Comparison of ENCODE assay signal across 12 cellular contexts in the genomic region with DNA sequence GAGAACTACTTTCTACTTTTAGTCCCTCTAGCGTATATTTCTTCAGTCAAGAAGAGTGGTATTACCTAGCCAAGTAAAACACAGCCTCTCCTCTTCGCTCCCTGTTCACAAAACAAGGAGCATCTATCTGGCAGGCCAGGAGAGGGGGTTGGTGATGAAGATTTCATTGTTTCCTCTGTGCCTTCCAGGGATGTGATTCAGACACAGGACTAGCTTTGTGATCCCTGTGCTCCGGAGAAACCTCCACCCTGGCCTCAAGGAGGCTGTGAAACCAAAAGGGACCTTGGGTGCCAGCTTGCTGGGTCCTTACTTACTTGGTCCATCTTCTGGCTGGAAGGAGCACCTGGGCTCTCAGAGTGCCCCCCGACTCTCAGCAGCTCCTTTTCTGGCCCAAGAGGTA. TPM values are rescaled to one million over a fixed set of nuclear protein-coding genes. Genes with fewer than 3 reads are reported as not detected.
A peak's percentile ranks its signal among the peaks of the same experiment; 100 is the strongest.
DNase-seq lines count a peak whose midpoint lies in the region; ATAC-seq and TF ChIP-seq lines count a peak whose summit lies in the region.
"Had no signal": no experiment of that assay in that cellular context is flagged by ENCODE, and none has a peak within 500 bp of the region (broad histone marks: within the 10 kb centered on the region; RNA-seq: fewer than 3 reads in every experiment).

No MANE protein-coding gene starts in this region.

- H3K36me3 ChIP-seq in endodermal cell (ENCODE audit: control insufficient read depth, insufficient read depth, low read length) (no peaks in the 10 kb centered on the region), mesenchymal stem cell (ENCODE audit: control insufficient read depth in 1 of 2, insufficient read depth in 2 of 2, low read depth in 1 of 2, low read length in 2 of 2) (peaks cover 0 to 10% of the 10 kb centered on the region in 2 experiments)
- H3K36me3 ChIP-seq: BLaER1, pancreas had no signal

- no peak overlapping the region for H2BK5ac ChIP-seq in mesenchymal stem cell (ENCODE audit: low read depth, low read length, poor library complexity, severe bottlenecking)

- H4K8ac ChIP-seq in mesenchymal stem cell (ENCODE audit: low read length): no peak overlapping the region

- no peak overlapping the region for H2AFZ ChIP-seq in mesenchymal stem cell (ENCODE audit: low read depth, low read length)

- no peak overlapping the region for H3K4me2 ChIP-seq in mesenchymal stem cell (ENCODE audit: low read length, poor library complexity, severe bottlenecking)
- H3K4me2 ChIP-seq: BLaER1 had no signal

- H2BK15ac ChIP-seq in mesenchymal stem cell (ENCODE audit: low read depth, poor library complexity, severe bottlenecking): no peak overlapping the region

- 85 to 92% methylated on average over 2 to 3 of the region's 4 CpGs for WGBS in endodermal cell (ENCODE audit: insufficient coverage in 1 of 2, insufficient read length in 1 of 2), 2 experiments
- WGBS in mesenchymal stem cell: 86% methylated on average over 2 of the region's 4 CpGs

- TF ChIP-seq CTCF in endodermal cell (conservative IDR thresholded peaks at IDR 0.05) (peak; percentile 69), GM13976 (IDR thresholded peaks at IDR 0.05; ENCODE audit: borderline replicate concordance, control extremely low read depth, extremely low read depth, insufficient read depth, missing control alignments) (no peak)

- H3K18ac ChIP-seq in mesenchymal stem cell (ENCODE audit: low read depth in 1 of 2, low read length in 2 of 2): no peak overlapping the region

- no peaks in the 10 kb centered on the region for H3K9me3 ChIP-seq in endodermal cell (ENCODE audit: control insufficient read depth, low read length)
- no peaks in the 10 kb centered on the region for H3K9me3 ChIP-seq in mesenchymal stem cell (ENCODE audit: control insufficient read depth, low read length)
- H3K9me3 ChIP-seq: BLaER1, pancreas had no signal

- no peaks in the 10 kb centered on the region for H3K79me1 ChIP-seq in mesenchymal stem cell (replicated peaks; ENCODE audit: low read length, poor library complexity, severe bottlenecking)

- H3K36me3 Mint-ChIP-seq in endodermal cell (ENCODE audit: low read depth): no peaks in the 10 kb centered on the region

- no peak overlapping the region for H3K23ac ChIP-seq in mesenchymal stem cell (ENCODE audit: low read length in 2 of 2)

- peak; percentile 42 for DNase-seq in left cardiac atrium
- no peak for DNase-seq in Right ventricle myocardium superior
- peak; percentile 74 for DNase-seq in endodermal cell
- DNase-seq in mesenchymal stem cell: peak; percentile 43
- no peak for DNase-seq in GM13976 (ENCODE audit: low spot score)
- no peak for DNase-seq in activated naive CD4-positive, alpha-beta T cell treated with anti-CD3 and anti-CD28 coated beads, Interleukin-2, amount 50 U/mL, for 16 hours
- DNase-seq in NCI-H187 treated with DMSO at 0.1 percent for 48 hours (lab: John Stamatoyannopoulos, UW): no peak
- no peak for DNase-seq in NCI-H748 (lab: John Stamatoyannopoulos, UW; ENCODE audit: unreplicated experiment)
- DNase-seq: MV-4-11, pancreas had no signal

- H3K27me3 Mint-ChIP-seq in endodermal cell (ENCODE audit: insufficient read depth): peaks cover 6% of the 10 kb centered on the region

- H3K27ac ChIP-seq in endodermal cell (ENCODE audit: low read depth, low read length): no peak overlapping the region
- no peak overlapping the region for H3K27ac ChIP-seq in mesenchymal stem cell (ENCODE audit: low read length, poor library complexity, severe bottlenecking)
- H3K27ac ChIP-seq: BLaER1, pancreas had no signal

- H4K91ac ChIP-seq in mesenchymal stem cell (ENCODE audit: low read length): no peak overlapping the region

- in situ Hi-C loops in GM13976 (cut with MboI; ENCODE audit: low sequenced_read_pairs, unreplicated experiment): no loop called here

- H3K27ac Mint-ChIP-seq in endodermal cell: no peak overlapping the region

- H3K4me3 ChIP-seq in endodermal cell (ENCODE audit: low read length): no peak overlapping the region
- H3K4me3 ChIP-seq in mesenchymal stem cell (ENCODE audit: insufficient read depth in 1 of 2, low read depth in 1 of 2, low read length in 2 of 2): no peak overlapping the region
- H3K4me3 ChIP-seq: BLaER1, pancreas had no signal

- no peak overlapping the region for H3K4ac ChIP-seq in mesenchymal stem cell (ENCODE audit: low read depth in 1 of 2, low read length in 2 of 2)

- intact Hi-C loops in left cardiac atrium (cut with DNase I) (loop anchor here in 1 of 2 donors (10.0 kb wide), 1 partner anchor 72 kb away; no protein-coding TSS in a partner anchor), Right ventricle myocardium superior (cut with DNase I) (loop anchor here (5.0 kb wide), 1 partner anchor 80 kb away; no protein-coding TSS in a partner anchor)

- no peak overlapping the region for H2AK5ac ChIP-seq in mesenchymal stem cell (ENCODE audit: low read length, severe bottlenecking)

- peaks cover 10% of the 10 kb centered on the region for H3K27me3 ChIP-seq in endodermal cell (ENCODE audit: control insufficient read depth, insufficient read depth, low read length, poor library complexity, severe bottlenecking)
- H3K27me3 ChIP-seq in mesenchymal stem cell (ENCODE audit: control insufficient read depth in 1 of 2, insufficient read depth in 1 of 2, low read length in 2 of 2): no peaks in the 10 kb centered on the region
- H3K27me3 ChIP-seq: pancreas had no signal

- H3K14ac ChIP-seq in mesenchymal stem cell (ENCODE audit: low read length in 2 of 2): no peak overlapping the region

- H2BK12ac ChIP-seq in mesenchymal stem cell (ENCODE audit: low read length in 2 of 2): peak overlapping the region in 1 of 2 experiments; percentile 27

- H3K4me3 Mint-ChIP-seq in endodermal cell: no peak overlapping the region

- H3K9me3 Mint-ChIP-seq in endodermal cell: no peaks in the 10 kb centered on the region

- H3K4me1 Mint-ChIP-seq in endodermal cell: peaks cover 34% of the 10 kb centered on the region

- no peak overlapping the region for H2BK120ac ChIP-seq in mesenchymal stem cell (ENCODE audit: low read depth, low read length)

- ATAC-seq in left cardiac atrium (peak in 1 of 2 donors; percentile 1), Right ventricle myocardium superior (ENCODE audit: poor library complexity) (no peak)
- ATAC-seq: esophagus mucosa, pancreas had no signal

- H3K9ac ChIP-seq in endodermal cell (ENCODE audit: extremely low read depth, low read length, poor library complexity, severe bottlenecking): no peak overlapping the region
- H3K9ac ChIP-seq in mesenchymal stem cell (ENCODE audit: low read length): no peak overlapping the region
- H3K9ac ChIP-seq: BLaER1 had no signal

- H3K4me1 ChIP-seq in endodermal cell (ENCODE audit: control insufficient read depth, insufficient read depth, low read length) (peaks cover 14% of the 10 kb centered on the region), mesenchymal stem cell (ENCODE audit: control insufficient read depth, insufficient read depth, low read depth, low read length) (peaks cover 9% of the 10 kb centered on the region)

RNA-seq across cellular contexts. Expression of a gene that starts 5.7 kb away (rescaled TPM):
- total RNA-seq in left cardiac atrium (100 to 1,000 TPM; 224 to 279 TPM), Right ventricle myocardium superior (199 TPM), endodermal cell (10 to 100 TPM; 25.6 to 47.0 TPM)
- 148 TPM for polyA plus RNA-seq in endodermal cell (2013, experiment 1 of 2)
- polyA plus RNA-seq in endodermal cell (2013, experiment 2 of 2): 167 TPM
- 126 TPM for polyA plus RNA-seq in mesenchymal stem cell (2013, experiment 1 of 2)
- 126 TPM for polyA plus RNA-seq in mesenchymal stem cell (2013, experiment 2 of 2)

Comparison
In these comparisons a context has a peak if more than half of its experiments do, and no peak if none do; other contexts are left out.
1. DNase-seq: peak in left cardiac atrium (single experiment), endodermal cell (single experiment) and mesenchymal stem cell (single experiment); none in Right ventricle myocardium superior (single experiment), GM13976 (single experiment), activated naive CD4-positive, alpha-beta T cell treated with anti-CD3 and anti-CD28 coated beads, Interleukin-2, amount 50 U/mL, for 16 hours (single experiment), NCI-H187 treated with DMSO at 0.1 percent for 48 hours (single experiment) and NCI-H748 (single experiment).